Comparison of ENCODE assay signal across 1 cellular context in the genomic region with DNA sequence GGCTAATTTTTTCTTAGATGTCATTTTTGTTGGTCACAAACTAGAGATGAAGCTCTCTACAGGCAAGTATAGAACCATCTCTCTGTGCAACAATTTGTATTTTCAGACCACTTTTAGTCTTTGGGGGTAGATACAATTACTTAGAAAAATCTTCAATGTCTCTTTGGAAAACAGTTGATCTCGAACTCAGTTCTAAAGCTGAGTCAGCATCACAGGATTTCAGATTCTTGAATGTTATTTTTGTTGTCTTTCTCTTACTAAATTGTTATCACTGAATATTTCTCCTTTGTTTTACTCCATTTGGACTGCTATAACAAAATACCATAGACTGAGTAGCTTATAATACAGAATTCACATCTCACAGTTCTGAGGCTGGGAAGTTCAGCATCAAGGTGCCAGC.
TF ChIP-seq lines count a peak whose summit lies in the region.

No MANE protein-coding gene starts in this region.

TF ChIP-seq in GM23338, 12 proteins besides CTCF, POLR2A, EP300 and RAD21 (continued from another document):
- TF ChIP-seq, protein P1, sequence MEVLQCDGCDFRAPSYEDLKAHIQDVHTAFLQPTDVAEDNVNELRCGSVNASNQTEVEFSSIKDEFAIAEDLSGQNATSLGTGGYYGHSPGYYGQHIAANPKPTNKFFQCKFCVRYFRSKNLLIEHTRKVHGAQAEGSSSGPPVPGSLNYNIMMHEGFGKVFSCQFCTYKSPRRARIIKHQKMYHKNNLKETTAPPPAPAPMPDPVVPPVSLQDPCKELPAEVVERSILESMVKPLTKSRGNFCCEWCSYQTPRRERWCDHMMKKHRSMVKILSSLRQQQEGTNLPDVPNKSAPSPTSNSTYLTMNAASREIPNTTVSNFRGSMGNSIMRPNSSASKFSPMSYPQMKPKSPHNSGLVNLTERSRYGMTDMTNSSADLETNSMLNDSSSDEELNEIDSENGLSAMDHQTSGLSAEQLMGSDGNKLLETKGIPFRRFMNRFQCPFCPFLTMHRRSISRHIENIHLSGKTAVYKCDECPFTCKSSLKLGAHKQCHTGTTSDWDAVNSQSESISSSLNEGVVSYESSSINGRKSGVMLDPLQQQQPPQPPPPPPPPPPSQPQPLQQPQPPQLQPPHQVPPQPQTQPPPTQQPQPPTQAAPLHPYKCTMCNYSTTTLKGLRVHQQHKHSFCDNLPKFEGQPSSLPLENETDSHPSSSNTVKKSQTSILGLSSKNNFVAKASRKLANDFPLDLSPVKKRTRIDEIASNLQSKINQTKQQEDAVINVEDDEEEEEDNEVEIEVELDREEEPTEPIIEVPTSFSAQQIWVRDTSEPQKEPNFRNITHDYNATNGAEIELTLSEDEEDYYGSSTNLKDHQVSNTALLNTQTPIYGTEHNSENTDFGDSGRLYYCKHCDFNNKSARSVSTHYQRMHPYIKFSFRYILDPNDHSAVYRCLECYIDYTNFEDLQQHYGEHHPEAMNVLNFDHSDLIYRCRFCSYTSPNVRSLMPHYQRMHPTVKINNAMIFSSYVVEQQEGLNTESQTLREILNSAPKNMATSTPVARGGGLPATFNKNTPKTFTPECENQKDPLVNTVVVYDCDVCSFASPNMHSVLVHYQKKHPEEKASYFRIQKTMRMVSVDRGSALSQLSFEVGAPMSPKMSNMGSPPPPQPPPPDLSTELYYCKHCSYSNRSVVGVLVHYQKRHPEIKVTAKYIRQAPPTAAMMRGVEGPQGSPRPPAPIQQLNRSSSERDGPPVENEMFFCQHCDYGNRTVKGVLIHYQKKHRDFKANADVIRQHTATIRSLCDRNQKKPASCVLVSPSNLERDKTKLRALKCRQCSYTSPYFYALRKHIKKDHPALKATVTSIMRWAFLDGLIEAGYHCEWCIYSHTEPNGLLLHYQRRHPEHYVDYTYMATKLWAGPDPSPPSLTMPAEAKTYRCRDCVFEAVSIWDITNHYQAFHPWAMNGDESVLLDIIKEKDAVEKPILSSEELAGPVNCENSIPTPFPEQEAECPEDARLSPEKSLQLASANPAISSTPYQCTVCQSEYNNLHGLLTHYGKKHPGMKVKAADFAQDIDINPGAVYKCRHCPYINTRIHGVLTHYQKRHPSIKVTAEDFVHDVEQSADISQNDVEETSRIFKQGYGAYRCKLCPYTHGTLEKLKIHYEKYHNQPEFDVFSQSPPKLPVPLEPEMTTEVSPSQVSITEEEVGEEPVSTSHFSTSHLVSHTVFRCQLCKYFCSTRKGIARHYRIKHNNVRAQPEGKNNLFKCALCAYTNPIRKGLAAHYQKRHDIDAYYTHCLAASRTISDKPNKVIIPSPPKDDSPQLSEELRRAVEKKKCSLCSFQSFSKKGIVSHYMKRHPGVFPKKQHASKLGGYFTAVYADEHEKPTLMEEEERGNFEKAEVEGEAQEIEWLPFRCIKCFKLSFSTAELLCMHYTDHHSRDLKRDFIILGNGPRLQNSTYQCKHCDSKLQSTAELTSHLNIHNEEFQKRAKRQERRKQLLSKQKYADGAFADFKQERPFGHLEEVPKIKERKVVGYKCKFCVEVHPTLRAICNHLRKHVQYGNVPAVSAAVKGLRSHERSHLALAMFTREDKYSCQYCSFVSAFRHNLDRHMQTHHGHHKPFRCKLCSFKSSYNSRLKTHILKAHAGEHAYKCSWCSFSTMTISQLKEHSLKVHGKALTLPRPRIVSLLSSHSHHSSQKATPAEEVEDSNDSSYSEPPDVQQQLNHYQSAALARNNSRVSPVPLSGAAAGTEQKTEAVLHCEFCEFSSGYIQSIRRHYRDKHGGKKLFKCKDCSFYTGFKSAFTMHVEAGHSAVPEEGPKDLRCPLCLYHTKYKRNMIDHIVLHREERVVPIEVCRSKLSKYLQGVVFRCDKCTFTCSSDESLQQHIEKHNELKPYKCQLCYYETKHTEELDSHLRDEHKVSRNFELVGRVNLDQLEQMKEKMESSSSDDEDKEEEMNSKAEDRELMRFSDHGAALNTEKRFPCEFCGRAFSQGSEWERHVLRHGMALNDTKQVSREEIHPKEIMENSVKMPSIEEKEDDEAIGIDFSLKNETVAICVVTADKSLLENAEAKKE (CRISPR knock-in tag; IDR thresholded peaks at IDR 0.05), result no peak
- no peak for TF ChIP-seq ZNF331 (CRISPR knock-in tag; IDR thresholded peaks at IDR 0.05; ENCODE audit: low read depth)
- no peak for TF ChIP-seq NANOG (IDR thresholded peaks at IDR 0.05; ENCODE audit: borderline replicate concordance)
- TF ChIP-seq JUNB (IDR thresholded peaks at IDR 0.05; ENCODE audit: unreplicated experiment), result no peak
- TF ChIP-seq, protein P2, sequence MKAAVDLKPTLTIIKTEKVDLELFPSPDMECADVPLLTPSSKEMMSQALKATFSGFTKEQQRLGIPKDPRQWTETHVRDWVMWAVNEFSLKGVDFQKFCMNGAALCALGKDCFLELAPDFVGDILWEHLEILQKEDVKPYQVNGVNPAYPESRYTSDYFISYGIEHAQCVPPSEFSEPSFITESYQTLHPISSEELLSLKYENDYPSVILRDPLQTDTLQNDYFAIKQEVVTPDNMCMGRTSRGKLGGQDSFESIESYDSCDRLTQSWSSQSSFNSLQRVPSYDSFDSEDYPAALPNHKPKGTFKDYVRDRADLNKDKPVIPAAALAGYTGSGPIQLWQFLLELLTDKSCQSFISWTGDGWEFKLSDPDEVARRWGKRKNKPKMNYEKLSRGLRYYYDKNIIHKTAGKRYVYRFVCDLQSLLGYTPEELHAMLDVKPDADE (IDR thresholded peaks at IDR 0.05), result no peak
